In genomic region chr1:119321661-119322419, GRCh38 we compare ENCODE assay signal across 14 cellular contexts.
"Had no signal": no experiment of that assay in that cellular context is flagged by ENCODE, and none has a peak within 500 bp of the region (broad histone marks: within the 10 kb centered on the region; RNA-seq: fewer than 3 reads in every experiment).

No MANE protein-coding gene starts in this region.

- H3K9me3 ChIP-seq: esophagus squamous epithelium, left ventricle myocardium inferior had no signal

- H3K9me3 Mint-ChIP-seq: dendritic cell treated with granulocyte-macrophage colony-stimulating factor and Interleukin-4, amounts not matched to agents 40 ng/mL and 50 ng/mL, for 4 days had no signal

- H3K4me3 Mint-ChIP-seq: dendritic cell treated with granulocyte-macrophage colony-stimulating factor and Interleukin-4, amounts not matched to agents 40 ng/mL and 50 ng/mL, for 4 days; naive thymus-derived CD4-positive, alpha-beta T cell had no signal

- DNase-seq: esophagus squamous epithelium; foreskin keratinocyte; kidney; left cardiac atrium; left ventricle myocardium inferior; mesenchymal stem cell; naive thymus-derived CD4-positive, alpha-beta T cell; posterior cingulate gyrus; stimulated activated CD4-positive, alpha-beta T cell treated with anti-CD3 and anti-CD28 coated beads, Interleukin-2, amount 100 ng/mL, for 48 hours; stimulated activated naive CD4-positive, alpha-beta T cell treated with Interleukin-2 at 50 U/mL for 16 hours; trophoblast cell had no signal

- H3K36me3 Mint-ChIP-seq: naive thymus-derived CD4-positive, alpha-beta T cell had no signal

- H3K4me1 ChIP-seq: foreskin keratinocyte had no signal

- H3K4me3 ChIP-seq: esophagus squamous epithelium, left ventricle myocardium inferior, lung, smooth muscle cell had no signal

- H3K27ac ChIP-seq: esophagus squamous epithelium, foreskin keratinocyte had no signal

- H3K27ac Mint-ChIP-seq: dendritic cell treated with granulocyte-macrophage colony-stimulating factor and Interleukin-4, amounts not matched to agents 40 ng/mL and 50 ng/mL, for 4 days; naive thymus-derived CD4-positive, alpha-beta T cell had no signal

- H3K36me3 ChIP-seq: esophagus squamous epithelium, left ventricle myocardium inferior had no signal
